ENCODE assay signal across 1 cellular context in the genomic region with DNA sequence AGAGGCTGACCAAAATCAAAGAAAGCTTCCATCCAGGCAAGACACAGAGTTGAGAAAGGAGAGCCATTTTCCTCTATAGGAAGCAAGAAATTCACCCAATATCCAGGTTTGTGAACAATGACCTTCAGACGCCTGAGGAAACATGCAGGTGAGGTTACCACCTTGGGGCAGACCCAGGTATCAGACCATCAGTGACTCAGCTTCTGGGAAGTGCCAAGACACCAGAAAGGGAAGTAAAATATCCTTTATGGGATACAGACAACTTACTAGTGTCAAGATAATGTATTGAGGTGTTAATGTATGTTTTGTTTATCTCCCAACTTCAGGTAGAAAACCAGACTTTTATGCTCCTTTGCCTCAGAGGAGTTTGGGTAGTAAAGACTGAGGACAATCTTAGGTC.
A peak's percentile ranks its signal among the peaks of the same experiment; 100 is the strongest.
TF ChIP-seq lines count a peak whose summit lies in the region.

No MANE protein-coding gene starts in this region.

TF ChIP-seq in K562, 482 proteins besides CTCF, POLR2A, EP300 and RAD21 (continued from another document):
- TF ChIP-seq SMARCE1 (IDR thresholded peaks at IDR 0.05), result peak; percentile 59; the same call in 1 of the 2 replicates
- TF ChIP-seq HOXB6 (CRISPR knock-in tag; IDR thresholded peaks at IDR 0.05; ENCODE audit: borderline replicate concordance), result no peak
- TF ChIP-seq ESRRA (IDR thresholded peaks at IDR 0.05; ENCODE audit: borderline replicate concordance, low read depth), result peak; percentile 77
- TF ChIP-seq ZNF143 (CRISPR knock-in tag; IDR thresholded peaks at IDR 0.05), result no peak
- TF ChIP-seq ZNF699 (CRISPR knock-in tag; IDR thresholded peaks at IDR 0.05; ENCODE audit: insufficient replicate concordance), result no peak
- TF ChIP-seq ZNF23 (CRISPR knock-in tag; IDR thresholded peaks at IDR 0.05), result no peak
- TF ChIP-seq PPARD (CRISPR knock-in tag; IDR thresholded peaks at IDR 0.05), result no peak
- 0 out of 2 replicates have a peak, but pooled peaks have one; percentile 28 for TF ChIP-seq NCOR1 (IDR thresholded peaks at IDR 0.05)
- no peak for TF ChIP-seq ARNT (IDR thresholded peaks at IDR 0.05)
- no peak for TF ChIP-seq TRIM24 (IDR thresholded peaks at IDR 0.05)
- TF ChIP-seq ZNF395 (CRISPR knock-in tag; IDR thresholded peaks at IDR 0.05), result no peak
- TF ChIP-seq RBM14 (IDR thresholded peaks at IDR 0.05; ENCODE audit: borderline replicate concordance, insufficient read depth, low read depth, low read length), result no peak
- TF ChIP-seq GATAD2B (IDR thresholded peaks at IDR 0.05; ENCODE audit: borderline replicate concordance), result 0 out of 2 replicates have a peak, but pooled peaks have one; percentile 47
TF ChIP-seq in K562: peak in this region for 19.
